ENCODE assay signal across 9 cellular contexts in genomic region chr3:11734-12133, GRCh38.
DNase-seq lines count a peak whose midpoint lies in the region; ATAC-seq, FAIRE-seq and TF ChIP-seq lines count a peak whose summit lies in the region.
"Had no signal": no experiment of that assay in that cellular context is flagged by ENCODE, and none has a peak within 500 bp of the region (broad histone marks: within the 10 kb centered on the region; RNA-seq: fewer than 3 reads in every experiment).

No MANE protein-coding gene starts in this region.

- H3K79me2 ChIP-seq in DND-41 (ENCODE audit: insufficient read depth, low read length) (no peaks in the 10 kb centered on the region), endothelial cell of umbilical vein (ENCODE audit: control insufficient read depth, insufficient read depth, low read length) (no peaks in the 10 kb centered on the region)

- in situ Hi-C loops in SK-MEL-5 (cut with HindIII; ENCODE audit: low pct_unique_long_range_greater_than_20kb, low sequenced_read_pairs): no loop called here

- no peak for TF ChIP-seq EP300 in ovary (IDR thresholded peaks at IDR 0.05)

- FAIRE-seq in endothelial cell of umbilical vein (lab: Jason Lieb, UNC): no peak

- intact Hi-C loops in endothelial cell of umbilical vein (cut with micrococcal nuclease) (no loop called here), ovary (cut with DNase I) (no loop called here)

- H3K4me1 ChIP-seq in DND-41 (ENCODE audit: insufficient read depth, low read length) (peaks cover 8% of the 10 kb centered on the region), endothelial cell of umbilical vein (ENCODE audit: control insufficient read depth, extremely low read depth, insufficient read depth, low read length) (no peaks in the 10 kb centered on the region), ovary (ENCODE audit: insufficient read depth) (no peaks in the 10 kb centered on the region)

- H3K4me3 Mint-ChIP-seq in WTC11: no peak overlapping the region

- no peak for TF ChIP-seq POLR2A in endothelial cell of umbilical vein (IDR thresholded peaks at IDR 0.05; ENCODE audit: low read depth, low read length)
- no peak for TF ChIP-seq POLR2A in ovary (IDR thresholded peaks at IDR 0.05)

- no peaks in the 10 kb centered on the region for H3K9me1 ChIP-seq in endothelial cell of umbilical vein (replicated peaks; ENCODE audit: control insufficient read depth, extremely low read depth, insufficient read depth, low read length)

- H3K27ac Mint-ChIP-seq in WTC11: no peak overlapping the region

- no peaks in the 10 kb centered on the region for H3K9me3 ChIP-seq in DND-41 (ENCODE audit: insufficient read depth, low read length, severe bottlenecking)
- H3K9me3 ChIP-seq in endothelial cell of umbilical vein (replicated peaks; ENCODE audit: control insufficient read depth, insufficient read depth, low read length): no peaks in the 10 kb centered on the region
- no peaks in the 10 kb centered on the region for H3K9me3 ChIP-seq in ovary

- dilution Hi-C loops in endothelial cell of umbilical vein (cut with MboI; ENCODE audit: extremely low pct_ligation_motif_present, low sequenced_read_pairs): no loop called here

- 50 to 72% (median 69%) methylated on average over 14 to 22 of the region's 22 CpGs for WGBS in ovary, 3 donors

- H3K27ac ChIP-seq in DND-41 (ENCODE audit: low read length) (peak overlapping the region; percentile 80), endothelial cell of umbilical vein (ENCODE audit: insufficient read depth, low read depth, low read length) (no peak overlapping the region), ovary (no peak overlapping the region)

- POLR2A ChIA-PET in endothelial cell of umbilical vein (lab: Charles Lee): no interaction called here
- POLR2A ChIA-PET in WTC11 (lab: Charles Lee): no interaction called here

- ATAC-seq in DND-41 (ENCODE audit: insufficient read depth, low read depth) (peak; percentile 89), GM21515 (IDR thresholded peaks at IDR 0.05; ENCODE audit: unreplicated experiment) (no peak), WTC11 (no peak), GM19395 (IDR thresholded peaks at IDR 0.05; ENCODE audit: unreplicated experiment) (no peak)

- H3K27me3 ChIP-seq in DND-41 (ENCODE audit: insufficient read depth, low read length, poor library complexity) (no peaks in the 10 kb centered on the region), endothelial cell of umbilical vein (ENCODE audit: control insufficient read depth in 2 of 2, insufficient read depth in 2 of 2, low read length in 2 of 2) (no peaks in the 10 kb centered on the region), ovary (no peaks in the 10 kb centered on the region)

- peaks cover 35% of the 10 kb centered on the region for H3K36me3 Mint-ChIP-seq in WTC11
- H3K36me3 Mint-ChIP-seq: IgD-negative memory B cell had no signal

- H3K9me3 Mint-ChIP-seq in WTC11: peaks cover 38% of the 10 kb centered on the region

- TF ChIP-seq CTCF in DND-41 (IDR thresholded peaks at IDR 0.05; ENCODE audit: borderline replicate concordance, extremely low read depth, low read length, poor library complexity, severe bottlenecking) (no peak), endothelial cell of umbilical vein (IDR thresholded peaks at IDR 0.05; ENCODE audit: extremely low read depth in 1 of 2, insufficient read depth in 1 of 2, low read depth in 1 of 2, low read length in 2 of 2) (no peak), ovary (IDR thresholded peaks at IDR 0.05) (no peak), WTC11 (IDR thresholded peaks at IDR 0.05) (no peak)

- H3K36me3 ChIP-seq in DND-41 (ENCODE audit: insufficient read depth, low read length) (no peaks in the 10 kb centered on the region), endothelial cell of umbilical vein (ENCODE audit: control insufficient read depth in 2 of 2, extremely low read depth in 1 of 2, insufficient read depth in 2 of 2, low read length in 2 of 2) (no peaks in the 10 kb centered on the region), ovary (no peaks in the 10 kb centered on the region)

- H4K20me1 ChIP-seq in DND-41 (ENCODE audit: insufficient read depth, low read length) (no peaks in the 10 kb centered on the region), endothelial cell of umbilical vein (replicated peaks; ENCODE audit: control insufficient read depth, extremely low read depth, insufficient read depth, low read length) (no peaks in the 10 kb centered on the region)

- CTCF ChIA-PET in endothelial cell of umbilical vein (lab: Charles Lee) (no interaction called here), WTC11 (lab: Charles Lee) (no interaction called here)

- H3K4me3 ChIP-seq in DND-41 (ENCODE audit: low read depth in 1 of 2, low read length in 2 of 2): peak overlapping the region in 1 of 2 experiments; percentile 58; a peak in 2 of 4 replicates
- H3K4me3 ChIP-seq in endothelial cell of umbilical vein (replicated peaks in 1 of 3; ENCODE audit: insufficient read depth in 1 of 3, low read depth in 1 of 3, low read length in 3 of 3): no peak overlapping the region
- no peak overlapping the region for H3K4me3 ChIP-seq in ovary

- H3K27me3 Mint-ChIP-seq in WTC11 (ENCODE audit: low read depth): peaks cover 8% of the 10 kb centered on the region

- TSS peak; percentile 70 for BruUV-seq in endothelial cell of umbilical vein (replicated peaks; lab: Mats Ljungman, UMichigan)

- peak overlapping the region; percentile 99 for H2AFZ ChIP-seq in DND-41 (ENCODE audit: low read depth, low read length)
- no peak overlapping the region for H2AFZ ChIP-seq in endothelial cell of umbilical vein (ENCODE audit: low read depth, low read length)

- H3K4me1 Mint-ChIP-seq in WTC11: no peaks in the 10 kb centered on the region

- H3K4me2 ChIP-seq in DND-41 (ENCODE audit: insufficient read depth, low read length) (peak overlapping the region; percentile 68), endothelial cell of umbilical vein (ENCODE audit: insufficient read depth, low read length) (no peak overlapping the region)

- H3K9ac ChIP-seq in DND-41 (ENCODE audit: low read depth, low read length) (peak overlapping the region; percentile 26; the same call in 1 of the 2 replicates), endothelial cell of umbilical vein (replicated peaks; ENCODE audit: extremely low read depth, insufficient read depth, low read length) (no peak overlapping the region)

- DNase-seq in DND-41 (peak; percentile 33), SK-MEL-5 (ENCODE audit: low read depth, low spot score) (peak; percentile 66), endothelial cell of umbilical vein (ENCODE audit: low read depth, low spot score) (no peak), ovary (peak in 3 of 5 donors; percentile 10 to 66 (median 53)), WTC11 (ENCODE audit: low spot score) (no peak), NCI-H187 treated with DMSO at 0.1 percent for 48 hours (lab: John Stamatoyannopoulos, UW) (no peak)

TF ChIP-seq in endothelial cell of umbilical vein, 7 proteins besides CTCF, POLR2A, EP300 and RAD21:
- no peak for TF ChIP-seq JUN (IDR thresholded peaks at IDR 0.05; ENCODE audit: borderline replicate concordance, insufficient read depth, insufficient read length, low read depth)

TF ChIP-seq in WTC11, 78 proteins besides CTCF, POLR2A, EP300 and RAD21:
- TF ChIP-seq JUN (CRISPR knock-in tag; IDR thresholded peaks at IDR 0.05) (no peak), FOXP1 (CRISPR knock-in tag; IDR thresholded peaks at IDR 0.05; ENCODE audit: borderline replicate concordance) (no peak), JAZF1 (CRISPR knock-in tag; IDR thresholded peaks at IDR 0.05) (no peak), NFYB (CRISPR knock-in tag; conservative IDR thresholded peaks at IDR 0.05; ENCODE audit: low read depth) (no peak), TCF7 (CRISPR knock-in tag; IDR thresholded peaks at IDR 0.05; ENCODE audit: low read depth) (no peak), CREM (CRISPR knock-in tag; IDR thresholded peaks at IDR 0.05) (no peak), SMAD3 (CRISPR knock-in tag; IDR thresholded peaks at IDR 0.05; ENCODE audit: borderline replicate concordance) (no peak)
- TF ChIP-seq, protein P1, sequence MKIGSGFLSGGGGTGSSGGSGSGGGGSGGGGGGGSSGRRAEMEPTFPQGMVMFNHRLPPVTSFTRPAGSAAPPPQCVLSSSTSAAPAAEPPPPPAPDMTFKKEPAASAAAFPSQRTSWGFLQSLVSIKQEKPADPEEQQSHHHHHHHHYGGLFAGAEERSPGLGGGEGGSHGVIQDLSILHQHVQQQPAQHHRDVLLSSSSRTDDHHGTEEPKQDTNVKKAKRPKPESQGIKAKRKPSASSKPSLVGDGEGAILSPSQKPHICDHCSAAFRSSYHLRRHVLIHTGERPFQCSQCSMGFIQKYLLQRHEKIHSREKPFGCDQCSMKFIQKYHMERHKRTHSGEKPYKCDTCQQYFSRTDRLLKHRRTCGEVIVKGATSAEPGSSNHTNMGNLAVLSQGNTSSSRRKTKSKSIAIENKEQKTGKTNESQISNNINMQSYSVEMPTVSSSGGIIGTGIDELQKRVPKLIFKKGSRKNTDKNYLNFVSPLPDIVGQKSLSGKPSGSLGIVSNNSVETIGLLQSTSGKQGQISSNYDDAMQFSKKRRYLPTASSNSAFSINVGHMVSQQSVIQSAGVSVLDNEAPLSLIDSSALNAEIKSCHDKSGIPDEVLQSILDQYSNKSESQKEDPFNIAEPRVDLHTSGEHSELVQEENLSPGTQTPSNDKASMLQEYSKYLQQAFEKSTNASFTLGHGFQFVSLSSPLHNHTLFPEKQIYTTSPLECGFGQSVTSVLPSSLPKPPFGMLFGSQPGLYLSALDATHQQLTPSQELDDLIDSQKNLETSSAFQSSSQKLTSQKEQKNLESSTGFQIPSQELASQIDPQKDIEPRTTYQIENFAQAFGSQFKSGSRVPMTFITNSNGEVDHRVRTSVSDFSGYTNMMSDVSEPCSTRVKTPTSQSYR (CRISPR knock-in tag; IDR thresholded peaks at IDR 0.05): no peak

Comparison
In these comparisons a context has a peak if more than half of its experiments do, and no peak if none do; other contexts are left out.
1. DNase-seq: peak in DND-41 (single experiment), SK-MEL-5 (single experiment) and ovary (3 of 5); none in endothelial cell of umbilical vein (single experiment), WTC11 (single experiment) and NCI-H187 treated with DMSO at 0.1 percent for 48 hours (single experiment).